In the genomic region with DNA sequence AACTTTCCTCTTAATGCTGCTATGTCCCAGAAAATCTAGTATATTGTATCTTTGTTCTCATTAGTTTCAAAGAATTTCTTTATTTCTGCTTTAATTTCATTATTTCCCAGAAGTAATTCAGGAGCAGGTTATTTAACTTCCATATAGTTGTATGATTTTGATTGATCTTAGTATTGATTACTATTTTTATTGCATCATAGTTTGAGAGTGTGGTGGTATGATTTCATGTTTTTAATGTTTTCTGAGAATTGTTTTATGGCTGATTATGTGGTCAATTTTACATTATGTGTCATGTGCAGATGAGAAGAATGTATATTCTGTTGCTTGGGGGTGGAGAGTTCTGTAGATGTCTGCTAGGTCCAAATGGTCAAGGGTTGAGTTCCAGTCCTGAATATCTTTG, we compare ENCODE assay signal across 8 cellular contexts.
"Had no signal": no experiment of that assay in that cellular context is flagged by ENCODE, and none has a peak within 500 bp of the region (broad histone marks: within the 10 kb centered on the region; RNA-seq: fewer than 3 reads in every experiment).

No MANE protein-coding gene starts in this region.

- ATAC-seq: GM12878 had no signal

- H3K4me3 ChIP-seq: GM12878 had no signal

- DNase-seq: GDM1, GF-D8 had no signal

- FAIRE-seq: G401.6, GM12878, GM12891, GM12892, GM18507, GM19239 had no signal
